Comparison of ENCODE assay signal across 9 cellular contexts in genomic region chr6:157527471-157527907, GRCh38.
DNase-seq lines count a peak whose midpoint lies in the region; ATAC-seq and TF ChIP-seq lines count a peak whose summit lies in the region.
"Had no signal": no experiment of that assay in that cellular context is flagged by ENCODE, and none has a peak within 500 bp of the region (broad histone marks: within the 10 kb centered on the region; RNA-seq: fewer than 3 reads in every experiment).

No MANE protein-coding gene starts in this region.

- ATAC-seq in HG02623 (IDR thresholded peaks at IDR 0.05; ENCODE audit: unreplicated experiment): peak; percentile 92

- in situ Hi-C loops in GM13977 (cut with MboI; ENCODE audit: low pct_unique_long_range_greater_than_20kb, low sequenced_read_pairs, unreplicated experiment): no loop called here

- H3K27ac Mint-ChIP-seq in activated CD4-positive, alpha-beta memory T cell treated with anti-CD3 and anti-CD28 coated beads for 36 hours: no peak overlapping the region

- H3K4me1 Mint-ChIP-seq in activated CD4-positive, alpha-beta memory T cell treated with anti-CD3 and anti-CD28 coated beads for 36 hours (ENCODE audit: low read depth): peaks cover 13% of the 10 kb centered on the region

- H3K27me3 Mint-ChIP-seq in activated CD4-positive, alpha-beta memory T cell treated with anti-CD3 and anti-CD28 coated beads for 36 hours: no peaks in the 10 kb centered on the region

- intact Hi-C loops in activated CD4-positive, alpha-beta memory T cell treated with anti-CD3 and anti-CD28 coated beads for 36 hours (cut with micrococcal nuclease): no loop called here

- POLR2A ChIA-PET in activated CD4-positive, alpha-beta memory T cell treated with anti-CD3 and anti-CD28 coated beads for 36 hours (lab: Charles Lee): no interaction called here

- no peak overlapping the region for H3K4me3 Mint-ChIP-seq in activated CD4-positive, alpha-beta memory T cell treated with anti-CD3 and anti-CD28 coated beads for 36 hours
- H3K4me3 Mint-ChIP-seq: neural crest cell had no signal

- TF ChIP-seq CTCF in GM13977 (IDR thresholded peaks at IDR 0.05; ENCODE audit: extremely low read depth, insufficient read depth, missing control alignments): peak; percentile 16

- CTCF ChIA-PET in activated CD4-positive, alpha-beta memory T cell treated with anti-CD3 and anti-CD28 coated beads for 36 hours (lab: Charles Lee): interaction anchor here (0.8 kb wide), 1 partner anchor 436 kb away, joined by 3 read pairs; no protein-coding TSS in a partner anchor

- no peaks in the 10 kb centered on the region for H3K36me3 Mint-ChIP-seq in activated CD4-positive, alpha-beta memory T cell treated with anti-CD3 and anti-CD28 coated beads for 36 hours

- DNase-seq in GM13977 (ENCODE audit: low spot score) (peak; percentile 54), mesenteric fat pad (ENCODE audit: low spot score) (peak; percentile 14), NOMO-1 treated with dmso at 0.1 percent for 144 hours (lab: John Stamatoyannopoulos, UW; ENCODE audit: unreplicated experiment) (no peak), NCI-H187 (lab: John Stamatoyannopoulos, UW) (no peak)
- peak; percentile 22 for DNase-seq in activated CD4-positive, alpha-beta memory T cell treated with anti-CD3 and anti-CD28 coated beads for 36 hours
- no peak for DNase-seq in stimulated activated CD4-positive, alpha-beta T cell treated with anti-CD3 and anti-CD28 coated beads, Interleukin-1b, Interleukin-23, amount 100 ng/mL, for 48 hours
- DNase-seq in activated CD4-positive, CD25-positive, alpha-beta regulatory T cell treated with anti-CD3 and anti-CD28 coated beads, Interleukin-2, amount 50 U/mL, for 72 hours: no peak

- no peaks in the 10 kb centered on the region for H3K9me3 Mint-ChIP-seq in activated CD4-positive, alpha-beta memory T cell treated with anti-CD3 and anti-CD28 coated beads for 36 hours
- H3K9me3 Mint-ChIP-seq: neural crest cell had no signal

Comparison
In these comparisons a context has a peak if more than half of its experiments do, and no peak if none do; other contexts are left out.
1. DNase-seq: peak in GM13977 (single experiment), activated CD4-positive, alpha-beta memory T cell treated with anti-CD3 and anti-CD28 coated beads for 36 hours (single experiment) and mesenteric fat pad (single experiment); none in stimulated activated CD4-positive, alpha-beta T cell treated with anti-CD3 and anti-CD28 coated beads, Interleukin-1b, Interleukin-23, amount 100 ng/mL, for 48 hours (single experiment), NOMO-1 treated with dmso at 0.1 percent for 144 hours (single experiment), NCI-H187 (0 of 2) and activated CD4-positive, CD25-positive, alpha-beta regulatory T cell treated with anti-CD3 and anti-CD28 coated beads, Interleukin-2, amount 50 U/mL, for 72 hours (single experiment).